8 cellular contexts compared by ENCODE assay signal in the genomic region with DNA sequence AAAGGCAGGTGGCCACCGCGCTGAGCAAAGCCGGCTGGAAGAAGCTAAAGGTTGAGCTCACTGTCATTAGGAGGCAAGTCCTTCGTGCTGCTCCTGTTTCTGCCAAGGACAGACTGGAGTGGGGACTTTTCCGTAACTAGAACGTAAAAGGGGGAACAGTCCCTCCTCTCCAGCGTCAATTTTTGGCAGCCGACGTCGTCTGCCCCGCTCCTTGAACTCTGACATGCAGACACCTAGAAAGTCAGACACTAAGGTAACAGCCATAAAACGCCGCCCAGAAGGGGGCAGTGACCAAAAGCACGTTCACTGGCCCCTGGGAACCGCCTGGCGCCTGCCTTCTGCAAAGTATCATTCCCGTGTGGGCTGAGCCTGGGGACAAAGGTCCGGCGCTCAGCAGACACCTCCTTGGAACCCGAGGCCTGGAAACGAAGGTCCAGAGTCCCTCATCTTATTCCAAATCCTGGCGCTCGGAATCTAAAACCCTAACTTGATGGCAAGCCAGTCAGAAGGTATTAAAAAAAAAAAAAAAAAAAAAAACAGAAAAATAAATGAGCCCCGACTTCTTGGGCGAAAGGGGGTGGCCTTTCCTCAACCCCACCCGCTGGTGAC. TPM values are rescaled to one million over a fixed set of nuclear protein-coding genes. Genes with fewer than 3 reads are reported as not detected.
A peak's percentile ranks its signal among the peaks of the same experiment; 100 is the strongest.
DNase-seq lines count a peak whose midpoint lies in the region; ATAC-seq lines count a peak whose summit lies in the region.

No MANE protein-coding gene starts in this region.

- DNase-seq in G401 (ENCODE audit: low spot score) (peak; percentile 74), KBM-7 (peak; percentile 55), T-helper 2 cell (peak in 3 of 5 experiments; percentile 17 to 45 (median 41)), left lobe of liver (ENCODE audit: low spot score) (peak; percentile 93), DMS114 treated with DMSO at 0.1 percent for 48 hours (lab: John Stamatoyannopoulos, UW; ENCODE audit: unreplicated experiment) (no peak)
- peak; percentile 32 for DNase-seq in central memory CD4-positive, alpha-beta T cell
- DNase-seq in stimulated activated CD8-positive, alpha-beta memory T cell treated with anti-CD3 and anti-CD28 coated beads, Interleukin-4, amount 100 ng/mL, for 48 hours, result peak; percentile 60

- in situ Hi-C loops in G401 (cut with HindIII; ENCODE audit: low sequenced_read_pairs), result no loop called here
- in situ Hi-C loops in KBM-7 (cut with MboI; ENCODE audit: low pct_unique_long_range_greater_than_20kb, low sequenced_read_pairs), result no loop called here

- ATAC-seq in left lobe of liver (peak; percentile 69), HG02970 (IDR thresholded peaks at IDR 0.05; ENCODE audit: low FRiP score, unreplicated experiment) (no peak)

RNA-seq across cellular contexts. Expression of gene LRP1, which starts 1.1 kb away (rescaled TPM):
- total RNA-seq in G401 (2014; rRNA removed; shearing (Covaris generic)), result 19.3 and 25.1 TPM in 2 replicates
- 370 TPM for total RNA-seq in left lobe of liver

RNA-seq across cellular contexts. Expression of gene STAT6, which starts 16.0 kb away (rescaled TPM):
- 62.6 and 64.9 TPM in 2 replicates for total RNA-seq in G401 (2014; rRNA removed; shearing (Covaris generic))
- 97.6 TPM for total RNA-seq in left lobe of liver

RNA-seq across cellular contexts. Expression of gene LRP1-AS, which starts 20.2 kb away (rescaled TPM):
- total RNA-seq in G401 (2014; rRNA removed; shearing (Covaris generic)), result not detected in 2 replicates
- not detected for total RNA-seq in left lobe of liver

RNA-seq across cellular contexts. Expression of gene NAB2, which starts 38.3 kb away (rescaled TPM):
- total RNA-seq in G401 (2014; rRNA removed; shearing (Covaris generic)), result 44.2 TPM in 2 replicates
- total RNA-seq in left lobe of liver, result 12.9 TPM

RNA-seq across cellular contexts. Expression of gene NEMP1, which starts 48.6 kb away (rescaled TPM):
- 17.4 and 23.9 TPM in 2 replicates for total RNA-seq in G401 (2014; rRNA removed; shearing (Covaris generic))
- total RNA-seq in left lobe of liver, result 5.3 TPM

Comparison
In these comparisons a context has a peak if more than half of its experiments do, and no peak if none do; other contexts are left out.
1. RNA of gene LRP1, which starts 1.1 kb away (total RNA-seq): 370 TPM in left lobe of liver (single experiment); 19.3 to 25.1 TPM in G401; every median in the first group is over 10 times any median in the second.